Comparison of ENCODE assay signal across 1 cellular context in genomic region chr16:87945351-87946042, GRCh38.
TF ChIP-seq lines count a peak whose summit lies in the region.

No MANE protein-coding gene starts in this region.

TF ChIP-seq in HEK293, 187 proteins besides CTCF, POLR2A, EP300 and RAD21 (continued from another document):
- no peak for TF ChIP-seq ZNF37A (tag by site-specific recombination; IDR thresholded peaks at IDR 0.05)
- 0 out of 2 replicates have a peak, but pooled peaks have one; percentile 5 for TF ChIP-seq IKZF3 (tag by site-specific recombination; IDR thresholded peaks at IDR 0.05)
- TF ChIP-seq SCRT2 (tag by site-specific recombination; IDR thresholded peaks at IDR 0.05): peak; percentile 40; the same call in 1 of the 2 replicates
- no peak for TF ChIP-seq ZNF830 (tag by site-specific recombination; IDR thresholded peaks at IDR 0.05; ENCODE audit: low read depth)
- TF ChIP-seq GLIS2 (tag by site-specific recombination; IDR thresholded peaks at IDR 0.05): peak; percentile 37; the same call in 1 of the 2 replicates
- no peak for TF ChIP-seq ZNF449 (tag by site-specific recombination; IDR thresholded peaks at IDR 0.05)
- TF ChIP-seq ZNF391 (tag by site-specific recombination; IDR thresholded peaks at IDR 0.05; ENCODE audit: borderline replicate concordance, low read depth): no peak
- TF ChIP-seq ZBTB49 (tag by site-specific recombination; IDR thresholded peaks at IDR 0.05; ENCODE audit: low read depth): no peak
- 0 out of 2 replicates have a peak, but pooled peaks have one; percentile 27 for TF ChIP-seq ZBTB17 (tag by site-specific recombination; IDR thresholded peaks at IDR 0.05)
- TF ChIP-seq ZNF239 (tag by site-specific recombination; IDR thresholded peaks at IDR 0.05): no peak
- TF ChIP-seq ZNF626 (tag by site-specific recombination; IDR thresholded peaks at IDR 0.05): no peak
- TF ChIP-seq SP3 (tag by site-specific recombination; IDR thresholded peaks at IDR 0.05): peak; percentile 13; the same call in 1 of the 2 replicates
- peak; percentile 35; the same call in 1 of the 2 replicates for TF ChIP-seq SP2 (tag by site-specific recombination; IDR thresholded peaks at IDR 0.05)
- peak; percentile 85 for TF ChIP-seq ATF2 (tag by site-specific recombination; IDR thresholded peaks at IDR 0.05; ENCODE audit: low read depth)
- TF ChIP-seq ZNF184 (tag by site-specific recombination; IDR thresholded peaks at IDR 0.05): no peak
- no peak for TF ChIP-seq ZNF16 (tag by site-specific recombination; IDR thresholded peaks at IDR 0.05; ENCODE audit: low read depth)
- TF ChIP-seq ZNF350 (tag by site-specific recombination; IDR thresholded peaks at IDR 0.05): no peak
- no peak for TF ChIP-seq ZNF302 (tag by site-specific recombination; IDR thresholded peaks at IDR 0.05; ENCODE audit: low read depth)
- TF ChIP-seq SP7 (tag by site-specific recombination; IDR thresholded peaks at IDR 0.05): peak; percentile 45; the same call in 1 of the 2 replicates
- no peak for TF ChIP-seq GLI4 (tag by site-specific recombination; IDR thresholded peaks at IDR 0.05)
- 0 out of 2 replicates have a peak, but pooled peaks have one; percentile 24 for TF ChIP-seq ZBTB48 (tag by site-specific recombination; IDR thresholded peaks at IDR 0.05)
